Comparison of ENCODE assay signal across 1 cellular context in genomic region chr5:10233505-10233904, GRCh38.
TF ChIP-seq lines count a peak whose summit lies in the region.

No MANE protein-coding gene starts in this region.

TF ChIP-seq in HepG2, 621 proteins besides CTCF, POLR2A, EP300 and RAD21 (continued from another document):
- TF ChIP-seq ZBTB46 (CRISPR knock-in tag; IDR thresholded peaks at IDR 0.05; ENCODE audit: borderline replicate concordance) (no peak), HDAC1 (CRISPR knock-in tag; IDR thresholded peaks at IDR 0.05) (no peak), HNF4G (IDR thresholded peaks at IDR 0.05; ENCODE audit: borderline replicate concordance, low read depth, low read length) (no peak), HNF4G (CRISPR knock-in tag; IDR thresholded peaks at IDR 0.05; ENCODE audit: borderline replicate concordance, low read depth) (no peak), CHD2 (IDR thresholded peaks at IDR 0.05; ENCODE audit: low read depth, low read length) (no peak), ZNF883 (CRISPR knock-in tag; IDR thresholded peaks at IDR 0.05; ENCODE audit: not compliant biosample characterization) (no peak), ZFP82 (CRISPR knock-in tag; IDR thresholded peaks at IDR 0.05; ENCODE audit: borderline replicate concordance) (no peak), ZNF776 (CRISPR knock-in tag; IDR thresholded peaks at IDR 0.05) (no peak), ZNF782 (CRISPR knock-in tag; IDR thresholded peaks at IDR 0.05; ENCODE audit: borderline replicate concordance) (no peak), ZBTB2 (CRISPR knock-in tag; IDR thresholded peaks at IDR 0.05; ENCODE audit: low read depth) (no peak), GLI4 (CRISPR knock-in tag; IDR thresholded peaks at IDR 0.05; ENCODE audit: borderline replicate concordance) (no peak), SNRNP70 (IDR thresholded peaks at IDR 0.05; ENCODE audit: low read depth, low read length) (no peak), FOXP4 (CRISPR knock-in tag; IDR thresholded peaks at IDR 0.05) (no peak), MAX (IDR thresholded peaks at IDR 0.05) (no peak), E2F5 (CRISPR knock-in tag; conservative IDR thresholded peaks at IDR 0.05) (no peak), CEBPG (CRISPR knock-in tag; IDR thresholded peaks at IDR 0.05) (peak; percentile 90), ZBTB20 (CRISPR knock-in tag; IDR thresholded peaks at IDR 0.05; ENCODE audit: borderline replicate concordance, low read depth) (no peak), SAFB2 (CRISPR knock-in tag; IDR thresholded peaks at IDR 0.05; ENCODE audit: borderline replicate concordance, low read depth) (no peak), CEBPB (IDR thresholded peaks at IDR 0.05; ENCODE audit: borderline replicate concordance, low read depth, low read length) (peak; percentile 68; the same call in 1 of the 2 replicates), CHCHD3 (CRISPR knock-in tag; IDR thresholded peaks at IDR 0.05) (no peak), YEATS4 (CRISPR knock-in tag; IDR thresholded peaks at IDR 0.05; ENCODE audit: borderline replicate concordance) (no peak), ZFP36L1 (CRISPR knock-in tag; IDR thresholded peaks at IDR 0.05) (no peak), ZNF792 (CRISPR knock-in tag; IDR thresholded peaks at IDR 0.05) (no peak), ZEB1 (IDR thresholded peaks at IDR 0.05; ENCODE audit: insufficient replicate concordance, low read depth) (no peak), ATF3 (CRISPR knock-in tag; IDR thresholded peaks at IDR 0.05) (peak; percentile 53; the same call in 1 of the 2 replicates), ZNF713 (CRISPR knock-in tag; IDR thresholded peaks at IDR 0.05) (no peak)
- TF ChIP-seq, protein P1, sequence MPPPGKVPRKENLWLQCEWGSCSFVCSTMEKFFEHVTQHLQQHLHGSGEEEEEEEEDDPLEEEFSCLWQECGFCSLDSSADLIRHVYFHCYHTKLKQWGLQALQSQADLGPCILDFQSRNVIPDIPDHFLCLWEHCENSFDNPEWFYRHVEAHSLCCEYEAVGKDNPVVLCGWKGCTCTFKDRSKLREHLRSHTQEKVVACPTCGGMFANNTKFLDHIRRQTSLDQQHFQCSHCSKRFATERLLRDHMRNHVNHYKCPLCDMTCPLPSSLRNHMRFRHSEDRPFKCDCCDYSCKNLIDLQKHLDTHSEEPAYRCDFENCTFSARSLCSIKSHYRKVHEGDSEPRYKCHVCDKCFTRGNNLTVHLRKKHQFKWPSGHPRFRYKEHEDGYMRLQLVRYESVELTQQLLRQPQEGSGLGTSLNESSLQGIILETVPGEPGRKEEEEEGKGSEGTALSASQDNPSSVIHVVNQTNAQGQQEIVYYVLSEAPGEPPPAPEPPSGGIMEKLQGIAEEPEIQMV (CRISPR knock-in tag; IDR thresholded peaks at IDR 0.05; ENCODE audit: low read depth) = no peak
- TF ChIP-seq, protein P2, sequence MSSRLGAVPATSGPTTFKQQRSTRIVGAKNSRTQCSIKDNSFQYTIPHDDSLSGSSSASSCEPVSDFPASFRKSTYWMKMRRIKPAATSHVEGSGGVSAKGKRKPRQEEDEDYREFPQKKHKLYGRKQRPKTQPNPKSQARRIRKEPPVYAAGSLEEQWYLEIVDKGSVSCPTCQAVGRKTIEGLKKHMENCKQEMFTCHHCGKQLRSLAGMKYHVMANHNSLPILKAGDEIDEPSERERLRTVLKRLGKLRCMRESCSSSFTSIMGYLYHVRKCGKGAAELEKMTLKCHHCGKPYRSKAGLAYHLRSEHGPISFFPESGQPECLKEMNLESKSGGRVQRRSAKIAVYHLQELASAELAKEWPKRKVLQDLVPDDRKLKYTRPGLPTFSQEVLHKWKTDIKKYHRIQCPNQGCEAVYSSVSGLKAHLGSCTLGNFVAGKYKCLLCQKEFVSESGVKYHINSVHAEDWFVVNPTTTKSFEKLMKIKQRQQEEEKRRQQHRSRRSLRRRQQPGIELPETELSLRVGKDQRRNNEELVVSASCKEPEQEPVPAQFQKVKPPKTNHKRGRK (CRISPR knock-in tag; IDR thresholded peaks at IDR 0.05) = no peak
- TF ChIP-seq, protein P3, sequence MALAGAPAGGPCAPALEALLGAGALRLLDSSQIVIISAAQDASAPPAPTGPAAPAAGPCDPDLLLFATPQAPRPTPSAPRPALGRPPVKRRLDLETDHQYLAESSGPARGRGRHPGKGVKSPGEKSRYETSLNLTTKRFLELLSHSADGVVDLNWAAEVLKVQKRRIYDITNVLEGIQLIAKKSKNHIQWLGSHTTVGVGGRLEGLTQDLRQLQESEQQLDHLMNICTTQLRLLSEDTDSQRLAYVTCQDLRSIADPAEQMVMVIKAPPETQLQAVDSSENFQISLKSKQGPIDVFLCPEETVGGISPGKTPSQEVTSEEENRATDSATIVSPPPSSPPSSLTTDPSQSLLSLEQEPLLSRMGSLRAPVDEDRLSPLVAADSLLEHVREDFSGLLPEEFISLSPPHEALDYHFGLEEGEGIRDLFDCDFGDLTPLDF (CRISPR knock-in tag; IDR thresholded peaks at IDR 0.05) = no peak
